ENCODE assay signal across 7 cellular contexts in genomic region chr6:141077355-141078333, GRCh38.
DNase-seq lines count a peak whose midpoint lies in the region; ATAC-seq and TF ChIP-seq lines count a peak whose summit lies in the region.

No MANE protein-coding gene starts in this region.

- H3K79me1 ChIP-seq in IMR-90 (ENCODE audit: low read depth in 1 of 2, low read length in 2 of 2): no peaks in the 10 kb centered on the region

- H3K4me1 Mint-ChIP-seq in GM23338: peaks cover 2% of the 10 kb centered on the region; the same call in 2 of the 3 replicates
- no peaks in the 10 kb centered on the region for H3K4me1 Mint-ChIP-seq in activated B cell treated with CpG ODN at 0.5 μM for 24 hours
- no peaks in the 10 kb centered on the region for H3K4me1 Mint-ChIP-seq in nephron progenitor cell

- H3K79me2 ChIP-seq in GM23338 (replicated peaks; ENCODE audit: insufficient read depth): no peaks in the 10 kb centered on the region

- H3K4me1 ChIP-seq in GM23338 (ENCODE audit: insufficient read depth) (no peaks in the 10 kb centered on the region), IMR-90 (ENCODE audit: control insufficient read depth, insufficient read depth, low read length) (no peaks in the 10 kb centered on the region), ascending aorta (no peaks in the 10 kb centered on the region)

- H4K8ac ChIP-seq in IMR-90 (ENCODE audit: low read depth in 2 of 2, low read length in 2 of 2): no peak overlapping the region

- H3K27me3 ChIP-seq in GM23338 (ENCODE audit: insufficient read depth): no peaks in the 10 kb centered on the region
- no peaks in the 10 kb centered on the region for H3K27me3 ChIP-seq in IMR-90 (ENCODE audit: control insufficient read depth, insufficient read depth, low read length)
- no peaks in the 10 kb centered on the region for H3K27me3 ChIP-seq in ascending aorta

- H3K4ac ChIP-seq in IMR-90 (ENCODE audit: low read depth, low read length): no peak overlapping the region

- H3K18ac ChIP-seq in IMR-90 (ENCODE audit: low read depth, low read length): no peak overlapping the region

- H3K9me3 ChIP-seq in IMR-90 (ENCODE audit: control insufficient read depth, insufficient read depth, low read length) (no peaks in the 10 kb centered on the region), ascending aorta (no peaks in the 10 kb centered on the region)

- H4K91ac ChIP-seq in IMR-90 (ENCODE audit: insufficient read depth, low read depth, low read length): no peak overlapping the region

- no peak overlapping the region for H3K27ac Mint-ChIP-seq in GM23338
- no peak overlapping the region for H3K27ac Mint-ChIP-seq in activated B cell treated with CpG ODN at 0.5 μM for 24 hours
- no peak overlapping the region for H3K27ac Mint-ChIP-seq in nephron progenitor cell

- H4K20me1 ChIP-seq in GM23338 (replicated peaks; ENCODE audit: insufficient read depth): no peaks in the 10 kb centered on the region
- H4K20me1 ChIP-seq in IMR-90 (ENCODE audit: insufficient read depth, low read length): no peaks in the 10 kb centered on the region

- no peak overlapping the region for H2BK120ac ChIP-seq in IMR-90 (ENCODE audit: low read depth, low read length)

- H3K4me3 ChIP-seq in GM23338 (no peak overlapping the region), IMR-90 (ENCODE audit: insufficient read depth, low read depth, low read length) (no peak overlapping the region), ascending aorta (no peak overlapping the region)

- H2BK15ac ChIP-seq in IMR-90 (ENCODE audit: low read depth, low read length): no peak overlapping the region

- no peak overlapping the region for H3K56ac ChIP-seq in IMR-90 (ENCODE audit: extremely low read depth, insufficient read depth, low read length)

- TF ChIP-seq CTCF in GM23338 (conservative IDR thresholded peaks at IDR 0.05; ENCODE audit: low read depth in 2 of 2) (peak; percentile 58 to 68), IMR-90 (conservative IDR thresholded peaks at IDR 0.05; ENCODE audit: low read depth, low read length) (peak; percentile 21; the same call in 1 of the 2 replicates), activated B cell treated with CpG ODN at 0.5 μM for 24 hours (IDR thresholded peaks at IDR 0.05) (no peak), nephron progenitor cell (IDR thresholded peaks at IDR 0.05) (peak; percentile 33), ascending aorta (IDR thresholded peaks at IDR 0.05) (no peak)

- TF ChIP-seq RAD21 in IMR-90 (IDR thresholded peaks at IDR 0.05; ENCODE audit: low read length): no peak

- no peak overlapping the region for H2AK5ac ChIP-seq in IMR-90 (ENCODE audit: low read depth, low read length)

- H3K9me1 ChIP-seq in IMR-90 (ENCODE audit: insufficient read depth, low read length): no peaks in the 10 kb centered on the region

- TF ChIP-seq POLR2A in IMR-90 (IDR thresholded peaks at IDR 0.05; ENCODE audit: low read depth, low read length): no peak

- peaks cover 21% of the 10 kb centered on the region for H3K9me2 ChIP-seq in GM23338 (ENCODE audit: insufficient read depth)

- H2BK20ac ChIP-seq in IMR-90 (ENCODE audit: low read depth, low read length): no peak overlapping the region; the same call in 1 of the 2 replicates

- no peak overlapping the region for H3K14ac ChIP-seq in IMR-90 (replicated peaks; ENCODE audit: low read depth, low read length)

- BruUV-seq in IMR-90 (replicated peaks; lab: Mats Ljungman, UMichigan): no TSS peak

- H2AFZ ChIP-seq in GM23338 (peak overlapping the region; percentile 70; the same call in 1 of the 2 replicates), IMR-90 (replicated peaks; ENCODE audit: low read length, poor library complexity) (peak overlapping the region; percentile 18)

- POLR2A ChIA-PET in IMR-90 (lab: Charles Lee; ENCODE audit: unreplicated experiment): no interaction called here
- POLR2A ChIA-PET in activated B cell treated with CpG ODN at 0.5 μM for 24 hours (lab: Charles Lee): no interaction called here

- no peak overlapping the region for H4K5ac ChIP-seq in IMR-90 (ENCODE audit: low read depth, low read length)

- H3K36me3 ChIP-seq in GM23338 (ENCODE audit: insufficient read depth): peaks cover 6% of the 10 kb centered on the region; the same call in 1 of the 2 replicates
- H3K36me3 ChIP-seq in IMR-90 (ENCODE audit: control insufficient read depth, insufficient read depth, low read length): no peaks in the 10 kb centered on the region
- H3K36me3 ChIP-seq in ascending aorta: no peaks in the 10 kb centered on the region

- dilution Hi-C loops in IMR-90 (cut with HindIII; ENCODE audit: low sequenced_read_pairs, unreplicated experiment): no loop called here

- no peak overlapping the region for H3K4me3 Mint-ChIP-seq in GM23338
- H3K4me3 Mint-ChIP-seq in activated B cell treated with CpG ODN at 0.5 μM for 24 hours: no peak overlapping the region
- H3K4me3 Mint-ChIP-seq in nephron progenitor cell: no peak overlapping the region

- H2AK9ac ChIP-seq in IMR-90 (replicated peaks; ENCODE audit: low read depth, low read length, poor library complexity): no peak overlapping the region

- peaks cover 24% of the 10 kb centered on the region for H3K9me3 Mint-ChIP-seq in GM23338
- peaks cover 2% of the 10 kb centered on the region for H3K9me3 Mint-ChIP-seq in activated B cell treated with CpG ODN at 0.5 μM for 24 hours
- H3K9me3 Mint-ChIP-seq in nephron progenitor cell: peaks cover 11% of the 10 kb centered on the region

- CTCF ChIA-PET in IMR-90 (lab: Yijun Ruan, JAX) (interaction anchor here (1.0 to 1.3 kb wide), 2 partner anchors 10 to 28 kb away, joined by 3 to 5 read pairs; no protein-coding TSS in a partner anchor), activated B cell treated with CpG ODN at 0.5 μM for 24 hours (lab: Charles Lee) (no interaction called here)

- intact Hi-C loops in IMR-90 (cut with micrococcal nuclease): no loop called here
- intact Hi-C loops in activated B cell treated with CpG ODN at 0.5 μM for 24 hours (cut with micrococcal nuclease): no loop called here
- intact Hi-C loops in Right ventricle myocardium superior (cut with DNase I): no loop called here
- intact Hi-C loops in ascending aorta (cut with DNase I): no loop called here

- 92% methylated on average over 2 of the region's 8 CpGs; no CpG with 5 or more reads in 1 of the 2 experiments for WGBS in IMR-90 (ENCODE audit: extremely low coverage in 2 of 2, insufficient read length in 1 of 2), 2 experiments

- H3K27ac ChIP-seq in GM23338 (ENCODE audit: low read depth) (no peak overlapping the region), IMR-90 (ENCODE audit: insufficient read depth, low read length) (no peak overlapping the region), ascending aorta (no peak overlapping the region)

- no peak overlapping the region for H3K23ac ChIP-seq in IMR-90 (ENCODE audit: low read depth, low read length)

- ATAC-seq in GM18519 (IDR thresholded peaks at IDR 0.05; ENCODE audit: low FRiP score, unreplicated experiment) (peak; percentile 95), GM23338 (peak; percentile 96), IMR-90 (ENCODE audit: low read depth) (no peak), activated B cell treated with CpG ODN at 0.5 μM for 24 hours (ENCODE audit: low read depth) (peak; percentile 42), Right ventricle myocardium superior (ENCODE audit: poor library complexity) (no peak)

- in situ Hi-C loops in IMR-90 (cut with MboI; ENCODE audit: low sequenced_read_pairs): no loop called here

- DNase-seq in GM23338 (ENCODE audit: low spot score) (peak; percentile 86), IMR-90 (no peak), activated B cell treated with CpG ODN at 0.5 μM for 24 hours (no peak), nephron progenitor cell (peak; percentile 26), Right ventricle myocardium superior (no peak), ascending aorta (ENCODE audit: low spot score in 2 of 2) (no peak)

- no peak overlapping the region for H3K4me2 ChIP-seq in GM23338
- no peak overlapping the region for H3K4me2 ChIP-seq in IMR-90 (ENCODE audit: low read depth, low read length)

- no peaks in the 10 kb centered on the region for H3F3A ChIP-seq in GM23338 (replicated peaks; ENCODE audit: low read depth)

- H3K9ac ChIP-seq in IMR-90 (ENCODE audit: low read depth, low read length): no peak overlapping the region

- H3K36me3 Mint-ChIP-seq in GM23338 (ENCODE audit: low read depth): peaks cover 22% of the 10 kb centered on the region
- H3K36me3 Mint-ChIP-seq in activated B cell treated with CpG ODN at 0.5 μM for 24 hours (ENCODE audit: low read depth): no peaks in the 10 kb centered on the region
- H3K36me3 Mint-ChIP-seq in nephron progenitor cell (ENCODE audit: low read depth): no peaks in the 10 kb centered on the region

- H3K27me3 Mint-ChIP-seq in GM23338 (ENCODE audit: insufficient read depth, low read depth, poor library complexity) (peaks cover 5% of the 10 kb centered on the region), activated B cell treated with CpG ODN at 0.5 μM for 24 hours (no peaks in the 10 kb centered on the region), nephron progenitor cell (ENCODE audit: low read depth, poor library complexity) (peaks cover 3% of the 10 kb centered on the region)

- H2BK5ac ChIP-seq in IMR-90 (ENCODE audit: low read depth, low read length, poor library complexity, severe bottlenecking): no peak overlapping the region

TF ChIP-seq in GM23338, 12 proteins besides CTCF, POLR2A, EP300 and RAD21 (continues in another document):
- TF ChIP-seq EZH2 (IDR thresholded peaks at IDR 0.05; ENCODE audit: low read depth, unreplicated experiment): no peak

TF ChIP-seq in IMR-90, 13 proteins besides CTCF, POLR2A, EP300 and RAD21:
- TF ChIP-seq CEBPB (IDR thresholded peaks at IDR 0.05; ENCODE audit: low read depth, low read length) (no peak), MXI1 (IDR thresholded peaks at IDR 0.05; ENCODE audit: borderline replicate concordance, low read depth, low read length) (no peak), RFX5 (IDR thresholded peaks at IDR 0.05; ENCODE audit: low read depth, low read length) (no peak), RCOR1 (IDR thresholded peaks at IDR 0.05; ENCODE audit: insufficient replicate concordance, low read length) (no peak), SMC3 (IDR thresholded peaks at IDR 0.05; ENCODE audit: low read depth, low read length) (no peak)

Comparison
In these comparisons a context has a peak if more than half of its experiments do, and no peak if none do; other contexts are left out.
1. ATAC-seq: peak in GM18519 (single experiment), GM23338 (single experiment) and activated B cell treated with CpG ODN at 0.5 μM for 24 hours (single experiment); none in IMR-90 (single experiment) and Right ventricle myocardium superior (single experiment).
2. DNase-seq: peak in GM23338 (single experiment) and nephron progenitor cell (single experiment); none in IMR-90 (single experiment), activated B cell treated with CpG ODN at 0.5 μM for 24 hours (single experiment), Right ventricle myocardium superior (single experiment) and ascending aorta (0 of 2).
3. CTCF ChIP-seq: peak in GM23338 (2 of 2), IMR-90 (single experiment) and nephron progenitor cell (single experiment); none in activated B cell treated with CpG ODN at 0.5 μM for 24 hours (single experiment) and ascending aorta (0 of 3).